11 cellular contexts compared by ENCODE assay signal in genomic region chr21:35475006-35475405, GRCh38.
DNase-seq lines count a peak whose midpoint lies in the region; ATAC-seq, FAIRE-seq and TF ChIP-seq lines count a peak whose summit lies in the region.
"Had no signal": no experiment of that assay in that cellular context is flagged by ENCODE, and none has a peak within 500 bp of the region (broad histone marks: within the 10 kb centered on the region; RNA-seq: fewer than 3 reads in every experiment).

No MANE protein-coding gene starts in this region.

- H3K27ac ChIP-seq in BLaER1 (no peak overlapping the region), astrocyte (ENCODE audit: low read depth, low read length) (no peak overlapping the region), lower lobe of right lung (no peak overlapping the region), endodermal cell (ENCODE audit: low read depth, low read length) (no peak overlapping the region)

- H3K27ac Mint-ChIP-seq in astrocyte (ENCODE audit: unreplicated experiment) (peak overlapping the region; percentile 38), endodermal cell (no peak overlapping the region)
- H3K27ac Mint-ChIP-seq: activated B cell treated with CpG ODN at 0.5 μM for 24 hours; CD4-positive, alpha-beta memory T cell had no signal

- intact Hi-C loops in lower lobe of right lung (cut with DNase I): no loop called here

- no peak overlapping the region for H3K4me3 ChIP-seq in BLaER1
- H3K4me3 ChIP-seq in astrocyte (ENCODE audit: insufficient read depth, low read depth, low read length): no peak overlapping the region
- no peak overlapping the region for H3K4me3 ChIP-seq in lower lobe of right lung
- H3K4me3 ChIP-seq in endodermal cell (ENCODE audit: low read length): no peak overlapping the region
- H3K4me3 ChIP-seq: MG63 had no signal

- DNase-seq in Kasumi-1 (lab: John Stamatoyannopoulos, UW): peak; percentile 14 to 48
- DNase-seq in astrocyte (ENCODE audit: low read depth): peak; percentile 34
- no peak for DNase-seq in lower lobe of right lung
- DNase-seq in NCI-H1092 treated with DMSO at 0.1 percent for 48 hours (lab: John Stamatoyannopoulos, UW): no peak
- no peak for DNase-seq in activated effector memory CD4-positive, alpha-beta T cell treated with anti-CD3 and anti-CD28 coated beads, Interleukin-2, amount 50 U/mL, for 16 hours
- DNase-seq in endodermal cell: no peak
- no peak for DNase-seq in NCI-H1930 (lab: John Stamatoyannopoulos, UW)
- DNase-seq: activated B cell treated with CpG ODN at 0.5 μM for 24 hours; CD4-positive, alpha-beta memory T cell; MG63 had no signal

- H3K4me3 Mint-ChIP-seq in astrocyte (ENCODE audit: unreplicated experiment): no peak overlapping the region
- H3K4me3 Mint-ChIP-seq in endodermal cell: no peak overlapping the region
- H3K4me3 Mint-ChIP-seq: activated B cell treated with CpG ODN at 0.5 μM for 24 hours had no signal

- H3K36me3 ChIP-seq in BLaER1: no peaks in the 10 kb centered on the region
- H3K36me3 ChIP-seq in astrocyte (ENCODE audit: insufficient read depth, low read length): no peaks in the 10 kb centered on the region
- no peaks in the 10 kb centered on the region for H3K36me3 ChIP-seq in lower lobe of right lung
- no peaks in the 10 kb centered on the region for H3K36me3 ChIP-seq in endodermal cell (ENCODE audit: control insufficient read depth, insufficient read depth, low read length)
- H3K36me3 ChIP-seq: MG63 had no signal

- H3K36me3 Mint-ChIP-seq in astrocyte (ENCODE audit: low read depth, unreplicated experiment) (no peaks in the 10 kb centered on the region), endodermal cell (ENCODE audit: low read depth) (peaks cover 2% of the 10 kb centered on the region)
- H3K36me3 Mint-ChIP-seq: CD4-positive, alpha-beta memory T cell had no signal

- H3K4me2 ChIP-seq in BLaER1: peak overlapping the region; percentile 60; the same call in 1 of the 2 replicates
- no peak overlapping the region for H3K4me2 ChIP-seq in astrocyte (ENCODE audit: low read length)

- H3K27me3 Mint-ChIP-seq in astrocyte (ENCODE audit: low read depth, unreplicated experiment) (no peaks in the 10 kb centered on the region), endodermal cell (ENCODE audit: insufficient read depth) (no peaks in the 10 kb centered on the region)

- H3K9me3 ChIP-seq in BLaER1 (peaks cover 12% of the 10 kb centered on the region; the same call in 1 of the 2 replicates), astrocyte (ENCODE audit: insufficient read depth, low read depth, low read length) (no peaks in the 10 kb centered on the region), lower lobe of right lung (no peaks in the 10 kb centered on the region), endodermal cell (ENCODE audit: control insufficient read depth, low read length) (peaks cover 6% of the 10 kb centered on the region)

- H3K4me1 ChIP-seq in BLaER1 (peaks cover 25% of the 10 kb centered on the region), astrocyte (ENCODE audit: insufficient read depth, low read length) (peaks cover 14% of the 10 kb centered on the region), lower lobe of right lung (peaks cover 13% of the 10 kb centered on the region), endodermal cell (ENCODE audit: control insufficient read depth, insufficient read depth, low read length) (no peaks in the 10 kb centered on the region)

- H3K4me1 Mint-ChIP-seq in astrocyte (ENCODE audit: low read depth, unreplicated experiment) (peaks cover 40% of the 10 kb centered on the region), endodermal cell (peaks cover 11% of the 10 kb centered on the region)
- H3K4me1 Mint-ChIP-seq: activated B cell treated with CpG ODN at 0.5 μM for 24 hours had no signal

- no peak for FAIRE-seq in astrocyte (lab: Jason Lieb, UNC)

- H3K9ac ChIP-seq in BLaER1 (no peak overlapping the region), astrocyte (ENCODE audit: low read length) (no peak overlapping the region), endodermal cell (ENCODE audit: extremely low read depth, low read length, poor library complexity, severe bottlenecking) (no peak overlapping the region)

- TF ChIP-seq CTCF in astrocyte (IDR thresholded peaks at IDR 0.05; ENCODE audit: insufficient read depth, low read depth, low read length) (no peak), lower lobe of right lung (IDR thresholded peaks at IDR 0.05) (no peak), endodermal cell (conservative IDR thresholded peaks at IDR 0.05) (no peak)

- peak; percentile 63 to 69 for ATAC-seq in lower lobe of right lung

- no peaks in the 10 kb centered on the region for H3K27me3 ChIP-seq in BLaER1
- H3K27me3 ChIP-seq in astrocyte (ENCODE audit: insufficient read depth, low read length): no peaks in the 10 kb centered on the region
- H3K27me3 ChIP-seq in lower lobe of right lung (ENCODE audit: low read depth): no peaks in the 10 kb centered on the region
- H3K27me3 ChIP-seq in endodermal cell (ENCODE audit: control insufficient read depth, insufficient read depth, low read length, poor library complexity, severe bottlenecking): no peaks in the 10 kb centered on the region
- H3K27me3 ChIP-seq: MG63 had no signal

- H4K20me1 ChIP-seq in BLaER1 (no peaks in the 10 kb centered on the region), astrocyte (ENCODE audit: insufficient read depth, low read length) (no peaks in the 10 kb centered on the region)

- H2AFZ ChIP-seq in astrocyte (ENCODE audit: low read depth, low read length): no peak overlapping the region

- no peaks in the 10 kb centered on the region for H3K79me2 ChIP-seq in astrocyte (ENCODE audit: insufficient read depth, low read length)

- peaks cover 3% of the 10 kb centered on the region for H3K9me3 Mint-ChIP-seq in astrocyte (ENCODE audit: unreplicated experiment)
- peaks cover 9% of the 10 kb centered on the region for H3K9me3 Mint-ChIP-seq in endodermal cell

Comparison
In these comparisons a context has a peak if more than half of its experiments do, and no peak if none do; other contexts are left out.
1. DNase-seq: peak in Kasumi-1 (2 of 2) and astrocyte (single experiment); none in lower lobe of right lung (single experiment), NCI-H1092 treated with DMSO at 0.1 percent for 48 hours (single experiment), activated effector memory CD4-positive, alpha-beta T cell treated with anti-CD3 and anti-CD28 coated beads, Interleukin-2, amount 50 U/mL, for 16 hours (single experiment), endodermal cell (single experiment) and NCI-H1930 (0 of 2).